1 cellular context compared by ENCODE assay signal in the genomic region with DNA sequence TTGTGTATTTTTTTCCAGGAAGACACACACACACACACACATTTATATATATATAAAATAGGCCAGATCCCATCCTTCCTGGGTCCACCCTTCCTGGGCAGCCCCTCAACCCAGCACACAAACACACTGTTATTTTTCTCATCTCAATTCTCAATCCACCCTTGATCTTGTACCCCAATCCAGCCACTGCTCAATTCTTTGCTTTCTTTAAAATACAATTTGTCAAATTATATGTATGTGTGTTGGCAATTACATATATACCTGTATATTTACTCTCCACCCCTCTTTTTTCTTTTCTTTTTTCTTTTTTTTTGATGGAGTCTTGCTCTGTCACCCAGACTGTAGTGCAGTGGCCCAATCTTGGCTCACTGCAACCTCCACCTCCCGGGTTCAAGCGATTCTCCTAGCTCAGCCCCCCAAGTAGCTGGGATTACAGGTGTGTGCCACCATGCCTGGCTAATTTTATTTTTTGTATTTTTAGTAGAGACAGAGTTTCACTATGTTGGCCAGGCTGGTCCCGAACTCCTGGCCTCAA.
A peak's percentile ranks its signal among the peaks of the same experiment; 100 is the strongest.
TF ChIP-seq lines count a peak whose summit lies in the region.

No MANE protein-coding gene starts in this region.

TF ChIP-seq in K562, 482 proteins besides CTCF, POLR2A, EP300 and RAD21 (continued from another document and continues in another):
- TF ChIP-seq, protein P1, sequence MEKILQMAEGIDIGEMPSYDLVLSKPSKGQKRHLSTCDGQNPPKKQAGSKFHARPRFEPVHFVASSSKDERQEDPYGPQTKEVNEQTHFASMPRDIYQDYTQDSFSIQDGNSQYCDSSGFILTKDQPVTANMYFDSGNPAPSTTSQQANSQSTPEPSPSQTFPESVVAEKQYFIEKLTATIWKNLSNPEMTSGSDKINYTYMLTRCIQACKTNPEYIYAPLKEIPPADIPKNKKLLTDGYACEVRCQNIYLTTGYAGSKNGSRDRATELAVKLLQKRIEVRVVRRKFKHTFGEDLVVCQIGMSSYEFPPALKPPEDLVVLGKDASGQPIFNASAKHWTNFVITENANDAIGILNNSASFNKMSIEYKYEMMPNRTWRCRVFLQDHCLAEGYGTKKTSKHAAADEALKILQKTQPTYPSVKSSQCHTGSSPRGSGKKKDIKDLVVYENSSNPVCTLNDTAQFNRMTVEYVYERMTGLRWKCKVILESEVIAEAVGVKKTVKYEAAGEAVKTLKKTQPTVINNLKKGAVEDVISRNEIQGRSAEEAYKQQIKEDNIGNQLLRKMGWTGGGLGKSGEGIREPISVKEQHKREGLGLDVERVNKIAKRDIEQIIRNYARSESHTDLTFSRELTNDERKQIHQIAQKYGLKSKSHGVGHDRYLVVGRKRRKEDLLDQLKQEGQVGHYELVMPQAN (IDR thresholded peaks at IDR 0.05; ENCODE audit: borderline replicate concordance) = 0 out of 2 replicates have a peak, but pooled peaks have one; percentile 33
- TF ChIP-seq, protein P2, sequence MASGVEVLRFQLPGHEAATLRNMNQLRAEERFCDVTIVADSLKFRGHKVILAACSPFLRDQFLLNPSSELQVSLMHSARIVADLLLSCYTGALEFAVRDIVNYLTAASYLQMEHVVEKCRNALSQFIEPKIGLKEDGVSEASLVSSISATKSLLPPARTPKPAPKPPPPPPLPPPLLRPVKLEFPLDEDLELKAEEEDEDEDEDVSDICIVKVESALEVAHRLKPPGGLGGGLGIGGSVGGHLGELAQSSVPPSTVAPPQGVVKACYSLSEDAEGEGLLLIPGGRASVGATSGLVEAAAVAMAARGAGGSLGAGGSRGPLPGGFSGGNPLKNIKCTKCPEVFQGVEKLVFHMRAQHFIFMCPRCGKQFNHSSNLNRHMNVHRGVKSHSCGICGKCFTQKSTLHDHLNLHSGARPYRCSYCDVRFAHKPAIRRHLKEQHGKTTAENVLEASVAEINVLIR (CRISPR knock-in tag; IDR thresholded peaks at IDR 0.05) = no peak
- TF ChIP-seq SMARCA5 (IDR thresholded peaks at IDR 0.05) (peak; percentile 60), SMARCA4 (IDR thresholded peaks at IDR 0.05) (peak; percentile 35; the same call in 1 of the 2 replicates), ZNF644 (tag; IDR thresholded peaks at IDR 0.05; ENCODE audit: low read depth) (peak; percentile 67; the same call in 1 of the 2 replicates), BRD4 (IDR thresholded peaks at IDR 0.05) (peak; percentile 3; the same call in 1 of the 2 replicates), SP1 (CRISPR knock-in tag; IDR thresholded peaks at IDR 0.05) (no peak), PHF20 (IDR thresholded peaks at IDR 0.05; ENCODE audit: partially characterized antibody) (peak; percentile 34), BRD9 (IDR thresholded peaks at IDR 0.05; ENCODE audit: low read depth, partially characterized antibody) (peak; percentile 85), SMARCE1 (IDR thresholded peaks at IDR 0.05) (0 out of 2 replicates have a peak, but pooled peaks have one; percentile 68), THRAP3 (IDR thresholded peaks at IDR 0.05; ENCODE audit: borderline replicate concordance) (peak; percentile 32; the same call in 1 of the 2 replicates), DPF2 (IDR thresholded peaks at IDR 0.05) (peak; percentile 70; the same call in 1 of the 2 replicates), MYNN (IDR thresholded peaks at IDR 0.05) (no peak), MYNN (CRISPR knock-in tag; IDR thresholded peaks at IDR 0.05) (no peak), ATF1 (CRISPR knock-in tag; IDR thresholded peaks at IDR 0.05) (no peak), ATF1 (tag; IDR thresholded peaks at IDR 0.05) (peak; percentile 27; the same call in 1 of the 2 replicates), ZNF766 (CRISPR knock-in tag; conservative IDR thresholded peaks at IDR 0.05) (peak; percentile 34), DNMT1 (IDR thresholded peaks at IDR 0.05) (0 out of 2 replicates have a peak, but pooled peaks have one; percentile 70), KLF1 (tag; IDR thresholded peaks at IDR 0.05) (0 out of 2 replicates have a peak, but pooled peaks have one; percentile 9), MIER1 (IDR thresholded peaks at IDR 0.05; ENCODE audit: low read depth) (peak; percentile 54; the same call in 1 of the 2 replicates)
- TF ChIP-seq, protein P3, sequence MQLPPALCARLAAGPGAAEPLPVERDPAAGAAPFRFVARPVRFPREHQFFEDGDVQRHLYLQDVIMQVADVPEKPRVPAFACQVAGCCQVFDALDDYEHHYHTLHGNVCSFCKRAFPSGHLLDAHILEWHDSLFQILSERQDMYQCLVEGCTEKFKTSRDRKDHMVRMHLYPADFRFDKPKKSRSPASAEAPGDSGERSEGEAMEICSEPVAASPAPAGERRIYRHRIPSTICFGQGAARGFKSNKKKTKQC (CRISPR knock-in tag; IDR thresholded peaks at IDR 0.05) = no peak
- TF ChIP-seq, protein P4, sequence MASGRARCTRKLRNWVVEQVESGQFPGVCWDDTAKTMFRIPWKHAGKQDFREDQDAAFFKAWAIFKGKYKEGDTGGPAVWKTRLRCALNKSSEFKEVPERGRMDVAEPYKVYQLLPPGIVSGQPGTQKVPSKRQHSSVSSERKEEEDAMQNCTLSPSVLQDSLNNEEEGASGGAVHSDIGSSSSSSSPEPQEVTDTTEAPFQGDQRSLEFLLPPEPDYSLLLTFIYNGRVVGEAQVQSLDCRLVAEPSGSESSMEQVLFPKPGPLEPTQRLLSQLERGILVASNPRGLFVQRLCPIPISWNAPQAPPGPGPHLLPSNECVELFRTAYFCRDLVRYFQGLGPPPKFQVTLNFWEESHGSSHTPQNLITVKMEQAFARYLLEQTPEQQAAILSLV (tag; IDR thresholded peaks at IDR 0.05) = 0 out of 2 replicates have a peak, but pooled peaks have one; percentile 34
- TF ChIP-seq, protein P5, sequence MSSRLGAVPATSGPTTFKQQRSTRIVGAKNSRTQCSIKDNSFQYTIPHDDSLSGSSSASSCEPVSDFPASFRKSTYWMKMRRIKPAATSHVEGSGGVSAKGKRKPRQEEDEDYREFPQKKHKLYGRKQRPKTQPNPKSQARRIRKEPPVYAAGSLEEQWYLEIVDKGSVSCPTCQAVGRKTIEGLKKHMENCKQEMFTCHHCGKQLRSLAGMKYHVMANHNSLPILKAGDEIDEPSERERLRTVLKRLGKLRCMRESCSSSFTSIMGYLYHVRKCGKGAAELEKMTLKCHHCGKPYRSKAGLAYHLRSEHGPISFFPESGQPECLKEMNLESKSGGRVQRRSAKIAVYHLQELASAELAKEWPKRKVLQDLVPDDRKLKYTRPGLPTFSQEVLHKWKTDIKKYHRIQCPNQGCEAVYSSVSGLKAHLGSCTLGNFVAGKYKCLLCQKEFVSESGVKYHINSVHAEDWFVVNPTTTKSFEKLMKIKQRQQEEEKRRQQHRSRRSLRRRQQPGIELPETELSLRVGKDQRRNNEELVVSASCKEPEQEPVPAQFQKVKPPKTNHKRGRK (tag; IDR thresholded peaks at IDR 0.05) = peak; percentile 38; the same call in 1 of the 2 replicates
- TF ChIP-seq, protein P6, sequence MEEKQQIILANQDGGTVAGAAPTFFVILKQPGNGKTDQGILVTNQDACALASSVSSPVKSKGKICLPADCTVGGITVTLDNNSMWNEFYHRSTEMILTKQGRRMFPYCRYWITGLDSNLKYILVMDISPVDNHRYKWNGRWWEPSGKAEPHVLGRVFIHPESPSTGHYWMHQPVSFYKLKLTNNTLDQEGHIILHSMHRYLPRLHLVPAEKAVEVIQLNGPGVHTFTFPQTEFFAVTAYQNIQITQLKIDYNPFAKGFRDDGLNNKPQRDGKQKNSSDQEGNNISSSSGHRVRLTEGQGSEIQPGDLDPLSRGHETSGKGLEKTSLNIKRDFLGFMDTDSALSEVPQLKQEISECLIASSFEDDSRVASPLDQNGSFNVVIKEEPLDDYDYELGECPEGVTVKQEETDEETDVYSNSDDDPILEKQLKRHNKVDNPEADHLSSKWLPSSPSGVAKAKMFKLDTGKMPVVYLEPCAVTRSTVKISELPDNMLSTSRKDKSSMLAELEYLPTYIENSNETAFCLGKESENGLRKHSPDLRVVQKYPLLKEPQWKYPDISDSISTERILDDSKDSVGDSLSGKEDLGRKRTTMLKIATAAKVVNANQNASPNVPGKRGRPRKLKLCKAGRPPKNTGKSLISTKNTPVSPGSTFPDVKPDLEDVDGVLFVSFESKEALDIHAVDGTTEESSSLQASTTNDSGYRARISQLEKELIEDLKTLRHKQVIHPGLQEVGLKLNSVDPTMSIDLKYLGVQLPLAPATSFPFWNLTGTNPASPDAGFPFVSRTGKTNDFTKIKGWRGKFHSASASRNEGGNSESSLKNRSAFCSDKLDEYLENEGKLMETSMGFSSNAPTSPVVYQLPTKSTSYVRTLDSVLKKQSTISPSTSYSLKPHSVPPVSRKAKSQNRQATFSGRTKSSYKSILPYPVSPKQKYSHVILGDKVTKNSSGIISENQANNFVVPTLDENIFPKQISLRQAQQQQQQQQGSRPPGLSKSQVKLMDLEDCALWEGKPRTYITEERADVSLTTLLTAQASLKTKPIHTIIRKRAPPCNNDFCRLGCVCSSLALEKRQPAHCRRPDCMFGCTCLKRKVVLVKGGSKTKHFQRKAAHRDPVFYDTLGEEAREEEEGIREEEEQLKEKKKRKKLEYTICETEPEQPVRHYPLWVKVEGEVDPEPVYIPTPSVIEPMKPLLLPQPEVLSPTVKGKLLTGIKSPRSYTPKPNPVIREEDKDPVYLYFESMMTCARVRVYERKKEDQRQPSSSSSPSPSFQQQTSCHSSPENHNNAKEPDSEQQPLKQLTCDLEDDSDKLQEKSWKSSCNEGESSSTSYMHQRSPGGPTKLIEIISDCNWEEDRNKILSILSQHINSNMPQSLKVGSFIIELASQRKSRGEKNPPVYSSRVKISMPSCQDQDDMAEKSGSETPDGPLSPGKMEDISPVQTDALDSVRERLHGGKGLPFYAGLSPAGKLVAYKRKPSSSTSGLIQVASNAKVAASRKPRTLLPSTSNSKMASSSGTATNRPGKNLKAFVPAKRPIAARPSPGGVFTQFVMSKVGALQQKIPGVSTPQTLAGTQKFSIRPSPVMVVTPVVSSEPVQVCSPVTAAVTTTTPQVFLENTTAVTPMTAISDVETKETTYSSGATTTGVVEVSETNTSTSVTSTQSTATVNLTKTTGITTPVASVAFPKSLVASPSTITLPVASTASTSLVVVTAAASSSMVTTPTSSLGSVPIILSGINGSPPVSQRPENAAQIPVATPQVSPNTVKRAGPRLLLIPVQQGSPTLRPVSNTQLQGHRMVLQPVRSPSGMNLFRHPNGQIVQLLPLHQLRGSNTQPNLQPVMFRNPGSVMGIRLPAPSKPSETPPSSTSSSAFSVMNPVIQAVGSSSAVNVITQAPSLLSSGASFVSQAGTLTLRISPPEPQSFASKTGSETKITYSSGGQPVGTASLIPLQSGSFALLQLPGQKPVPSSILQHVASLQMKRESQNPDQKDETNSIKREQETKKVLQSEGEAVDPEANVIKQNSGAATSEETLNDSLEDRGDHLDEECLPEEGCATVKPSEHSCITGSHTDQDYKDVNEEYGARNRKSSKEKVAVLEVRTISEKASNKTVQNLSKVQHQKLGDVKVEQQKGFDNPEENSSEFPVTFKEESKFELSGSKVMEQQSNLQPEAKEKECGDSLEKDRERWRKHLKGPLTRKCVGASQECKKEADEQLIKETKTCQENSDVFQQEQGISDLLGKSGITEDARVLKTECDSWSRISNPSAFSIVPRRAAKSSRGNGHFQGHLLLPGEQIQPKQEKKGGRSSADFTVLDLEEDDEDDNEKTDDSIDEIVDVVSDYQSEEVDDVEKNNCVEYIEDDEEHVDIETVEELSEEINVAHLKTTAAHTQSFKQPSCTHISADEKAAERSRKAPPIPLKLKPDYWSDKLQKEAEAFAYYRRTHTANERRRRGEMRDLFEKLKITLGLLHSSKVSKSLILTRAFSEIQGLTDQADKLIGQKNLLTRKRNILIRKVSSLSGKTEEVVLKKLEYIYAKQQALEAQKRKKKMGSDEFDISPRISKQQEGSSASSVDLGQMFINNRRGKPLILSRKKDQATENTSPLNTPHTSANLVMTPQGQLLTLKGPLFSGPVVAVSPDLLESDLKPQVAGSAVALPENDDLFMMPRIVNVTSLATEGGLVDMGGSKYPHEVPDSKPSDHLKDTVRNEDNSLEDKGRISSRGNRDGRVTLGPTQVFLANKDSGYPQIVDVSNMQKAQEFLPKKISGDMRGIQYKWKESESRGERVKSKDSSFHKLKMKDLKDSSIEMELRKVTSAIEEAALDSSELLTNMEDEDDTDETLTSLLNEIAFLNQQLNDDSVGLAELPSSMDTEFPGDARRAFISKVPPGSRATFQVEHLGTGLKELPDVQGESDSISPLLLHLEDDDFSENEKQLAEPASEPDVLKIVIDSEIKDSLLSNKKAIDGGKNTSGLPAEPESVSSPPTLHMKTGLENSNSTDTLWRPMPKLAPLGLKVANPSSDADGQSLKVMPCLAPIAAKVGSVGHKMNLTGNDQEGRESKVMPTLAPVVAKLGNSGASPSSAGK (IDR thresholded peaks at IDR 0.05) = no peak
